16 cellular contexts compared by ENCODE assay signal in the genomic region with DNA sequence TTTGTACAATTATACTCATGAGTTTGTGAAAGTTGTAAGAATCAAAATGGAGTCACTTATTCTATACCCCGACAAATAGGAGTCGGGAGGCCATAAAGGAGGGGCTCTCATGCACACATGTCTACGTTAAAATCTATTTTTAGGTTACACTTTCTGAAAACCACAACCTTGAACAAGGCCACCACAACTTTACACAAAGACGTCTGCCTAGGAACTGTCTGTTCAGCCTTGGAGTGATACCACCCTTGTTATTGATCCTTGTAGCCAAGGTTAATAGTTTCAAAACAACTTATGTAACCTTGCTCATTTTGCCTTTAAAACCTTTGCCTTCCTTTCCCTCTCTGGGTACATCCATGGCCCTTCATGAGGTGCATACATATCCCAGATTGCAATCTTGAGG. TPM values are rescaled to one million over a fixed set of nuclear protein-coding genes. Genes with fewer than 3 reads are reported as not detected.
A peak's percentile ranks its signal among the peaks of the same experiment; 100 is the strongest.
DNase-seq lines count a peak whose midpoint lies in the region; ATAC-seq and TF ChIP-seq lines count a peak whose summit lies in the region.
"Had no signal": no experiment of that assay in that cellular context is flagged by ENCODE, and none has a peak within 500 bp of the region (broad histone marks: within the 10 kb centered on the region; RNA-seq: fewer than 3 reads in every experiment).

No MANE protein-coding gene starts in this region.

- H3K36me3 Mint-ChIP-seq in activated naive CD4-positive, alpha-beta T cell treated with anti-CD3 and anti-CD28 coated beads, Interleukin-2, amount 50 U/mL, for 72 hours = peaks cover 5 to 20% of the 10 kb centered on the region in 2 donors

- no peaks in the 10 kb centered on the region for H3K9me3 ChIP-seq in thymus (ENCODE audit: control insufficient read depth)
- no peaks in the 10 kb centered on the region for H3K9me3 ChIP-seq in left ventricle myocardium inferior (replicated peaks)
- H3K9me3 ChIP-seq: body of pancreas had no signal

- H3K4me1 ChIP-seq in thymus (ENCODE audit: control insufficient read depth, insufficient read depth, low read length) = peaks cover 10% of the 10 kb centered on the region
- peaks cover 30% of the 10 kb centered on the region for H3K4me1 ChIP-seq in left ventricle myocardium inferior

- H3K27ac Mint-ChIP-seq in activated naive CD4-positive, alpha-beta T cell treated with anti-CD3 and anti-CD28 coated beads, Interleukin-2, amount 50 U/mL, for 72 hours = peak overlapping the region; percentile 81 to 90
- H3K27ac Mint-ChIP-seq: dendritic cell treated with granulocyte-macrophage colony-stimulating factor and Interleukin-4, amounts not matched to agents 40 ng/mL and 50 ng/mL, for 4 days had no signal

- H3K4me3 ChIP-seq in thymus (ENCODE audit: low read length) = no peak overlapping the region
- H3K4me3 ChIP-seq in left ventricle myocardium inferior = no peak overlapping the region
- H3K4me3 ChIP-seq: body of pancreas had no signal

- H3K27me3 ChIP-seq in thymus (ENCODE audit: control insufficient read depth, insufficient read depth) = no peaks in the 10 kb centered on the region
- no peaks in the 10 kb centered on the region for H3K27me3 ChIP-seq in left ventricle myocardium inferior (ENCODE audit: low read depth)
- H3K27me3 ChIP-seq: body of pancreas had no signal

- peak; percentile 20 to 31 for ATAC-seq in activated naive CD4-positive, alpha-beta T cell treated with anti-CD3 and anti-CD28 coated beads, Interleukin-2, amount 50 U/mL, for 72 hours
- ATAC-seq in GM19467 (IDR thresholded peaks at IDR 0.05; ENCODE audit: unreplicated experiment) (no peak), HG03196 (IDR thresholded peaks at IDR 0.05; ENCODE audit: unreplicated experiment) (no peak)
- ATAC-seq: body of pancreas, esophagus mucosa, left ventricle myocardium superior had no signal

- H3K36me3 ChIP-seq in thymus (ENCODE audit: control insufficient read depth, insufficient read depth) (no peaks in the 10 kb centered on the region), left ventricle myocardium inferior (no peaks in the 10 kb centered on the region)

- intact Hi-C loops in left ventricle myocardium inferior (cut with micrococcal nuclease) = no loop called here

- peaks cover 5 to 8% of the 10 kb centered on the region in 2 donors for H3K9me3 Mint-ChIP-seq in activated naive CD4-positive, alpha-beta T cell treated with anti-CD3 and anti-CD28 coated beads, Interleukin-2, amount 50 U/mL, for 72 hours

- H3K27ac ChIP-seq in thymus (ENCODE audit: low read depth) = peak overlapping the region; percentile 89
- H3K27ac ChIP-seq in left ventricle myocardium inferior (replicated peaks) = no peak overlapping the region
- H3K27ac ChIP-seq: body of pancreas had no signal

- peak; percentile 14 for DNase-seq in stimulated activated CD4-positive, alpha-beta T cell treated with anti-CD3 and anti-CD28 coated beads, Interleukin-1b, Interleukin-23, amount 100 ng/mL, for 48 hours
- DNase-seq in stimulated activated CD4-positive, alpha-beta T cell treated with anti-CD3 and anti-CD28 coated beads, Interleukin-4, amount 100 ng/mL, for 4 hours = no peak
- DNase-seq in MV-4-11 (lab: John Stamatoyannopoulos, UW) (peak; percentile 17), left ventricle myocardium inferior (no peak)
- no peak for DNase-seq in activated naive CD4-positive, alpha-beta T cell treated with anti-CD3 and anti-CD28 coated beads, Interleukin-2, amount 50 U/mL, for 72 hours (ENCODE audit: low spot score in 2 of 2)
- DNase-seq: activated effector memory CD4-positive, alpha-beta T cell treated with Interleukin-2 at 50 U/mL for 16 hours; body of pancreas; DMS153; HCEC 1CT; left ventricle myocardium superior; trophoblast cell had no signal

- WGBS in thymus = 8% methylated on average over 4 of the region's 4 CpGs

- no peak for TF ChIP-seq CTCF in left ventricle myocardium inferior (IDR thresholded peaks at IDR 0.05; ENCODE audit: borderline replicate concordance)

RNA-seq across cellular contexts. Expression of a gene that starts 4.1 kb away (rescaled TPM):
- 10 to 100 TPM; 70.5 to 92.3 TPM for total RNA-seq in activated naive CD4-positive, alpha-beta T cell treated with anti-CD3 and anti-CD28 coated beads, Interleukin-2, amount 50 U/mL, for 72 hours
- 121 TPM for polyA plus RNA-seq in thymus
- 62.1 TPM for total RNA-seq in left ventricle myocardium inferior

Comparison
In these comparisons a context has a peak if more than half of its experiments do, and no peak if none do; other contexts are left out.
1. DNase-seq: peak in stimulated activated CD4-positive, alpha-beta T cell treated with anti-CD3 and anti-CD28 coated beads, Interleukin-1b, Interleukin-23, amount 100 ng/mL, for 48 hours (single experiment) and MV-4-11 (single experiment); none in stimulated activated CD4-positive, alpha-beta T cell treated with anti-CD3 and anti-CD28 coated beads, Interleukin-4, amount 100 ng/mL, for 4 hours (0 of 2), activated naive CD4-positive, alpha-beta T cell treated with anti-CD3 and anti-CD28 coated beads, Interleukin-2, amount 50 U/mL, for 72 hours (0 of 2) and left ventricle myocardium inferior (single experiment).
2. ATAC-seq: peak in activated naive CD4-positive, alpha-beta T cell treated with anti-CD3 and anti-CD28 coated beads, Interleukin-2, amount 50 U/mL, for 72 hours (2 of 2); none in GM19467 (single experiment) and HG03196 (single experiment).